ENCODE assay signal across 1 cellular context in the genomic region with DNA sequence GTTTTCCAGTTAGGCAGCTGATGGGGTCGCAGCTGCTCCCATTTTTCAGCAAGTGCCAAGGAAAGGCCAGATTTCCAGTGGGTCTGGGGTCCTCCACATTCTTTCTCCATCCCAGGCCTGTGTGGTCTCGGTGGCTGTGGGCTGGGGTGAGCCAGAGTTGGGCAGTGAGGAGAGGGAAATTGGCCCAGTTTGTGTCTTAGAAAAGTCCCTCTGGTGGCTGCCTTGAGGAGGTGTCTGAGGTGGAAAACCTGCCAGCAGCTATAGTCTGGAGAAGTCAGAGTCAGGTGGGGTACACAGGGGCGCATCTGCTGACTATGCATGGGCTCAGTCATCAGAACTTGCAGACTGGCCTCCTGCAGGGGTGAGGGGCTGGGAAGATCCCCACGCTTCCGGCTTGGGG.
TF ChIP-seq lines count a peak whose summit lies in the region.

No MANE protein-coding gene starts in this region.

TF ChIP-seq in H1, 55 proteins besides CTCF, POLR2A, EP300 and RAD21:
- TF ChIP-seq GABPA (IDR thresholded peaks at IDR 0.05; ENCODE audit: borderline replicate concordance, insufficient read depth, low read length) (peak; percentile 31; the same call in 1 of the 2 replicates), POLR2AphosphoS5 (IDR thresholded peaks at IDR 0.05; ENCODE audit: low read depth, low read length) (no peak)
- TF ChIP-seq, protein P1, sequence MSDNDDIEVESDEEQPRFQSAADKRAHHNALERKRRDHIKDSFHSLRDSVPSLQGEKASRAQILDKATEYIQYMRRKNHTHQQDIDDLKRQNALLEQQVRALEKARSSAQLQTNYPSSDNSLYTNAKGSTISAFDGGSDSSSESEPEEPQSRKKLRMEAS (IDR thresholded peaks at IDR 0.05), result 0 out of 2 replicates have a peak, but pooled peaks have one; percentile 18
